16 cellular contexts compared by ENCODE assay signal in genomic region chr15:80396094-80396493, GRCh38. TPM values are rescaled to one million over a fixed set of nuclear protein-coding genes. Genes with fewer than 3 reads are reported as not detected.
DNase-seq lines count a peak whose midpoint lies in the region; ATAC-seq and TF ChIP-seq lines count a peak whose summit lies in the region.
"Had no signal": no experiment of that assay in that cellular context is flagged by ENCODE, and none has a peak within 500 bp of the region (broad histone marks: within the 10 kb centered on the region; RNA-seq: fewer than 3 reads in every experiment).

No MANE protein-coding gene starts in this region.

- H3K36me3 Mint-ChIP-seq in WTC11: no peaks in the 10 kb centered on the region
- H3K36me3 Mint-ChIP-seq: CD8-positive, alpha-beta memory T cell; IgD-negative memory B cell had no signal

- POLR2A ChIA-PET in WTC11 (lab: Charles Lee): no interaction called here
- POLR2A ChIA-PET in GM10248 (lab: Yijun Ruan, JAX): no interaction called here

- TF ChIP-seq CTCF in WTC11 (IDR thresholded peaks at IDR 0.05) (no peak), GM10248 (IDR thresholded peaks at IDR 0.05; ENCODE audit: control extremely low read depth, extremely low read depth, low read depth, missing control alignments) (no peak)

- in situ Hi-C loops in Caki2 (cut with HindIII; ENCODE audit: low pct_unique_long_range_greater_than_20kb, low sequenced_read_pairs): no loop called here

- CTCF ChIA-PET in WTC11 (lab: Charles Lee) (no interaction called here), GM10248 (lab: Yijun Ruan, JAX) (no interaction called here)

- H3K4me1 Mint-ChIP-seq in WTC11: peaks cover 22% of the 10 kb centered on the region
- H3K4me1 Mint-ChIP-seq: CD8-positive, alpha-beta memory T cell; IgD-negative memory B cell had no signal

- H3K27me3 Mint-ChIP-seq in WTC11 (ENCODE audit: low read depth): peaks cover 7% of the 10 kb centered on the region; the same call in 1 of the 2 replicates

- DNase-seq in Caki2 (ENCODE audit: low read depth) (peak; percentile 17), WTC11 (ENCODE audit: low spot score) (no peak), kidney glomerular epithelial cell (lab: John Stamatoyannopoulos, UW) (peak; percentile 9), renal cortical epithelial cell (ENCODE audit: low read depth) (peak; percentile 89), GM10248 (ENCODE audit: extremely low spot score) (no peak), islet precursor cell (no peak)
- DNase-seq: AML-193; Caco-2; CD8-positive, alpha-beta memory T cell; DMS53; GM23248; H9 had no signal

- no peak overlapping the region for H3K4me3 Mint-ChIP-seq in WTC11
- H3K4me3 Mint-ChIP-seq: CD8-positive, alpha-beta memory T cell; IgD-negative memory B cell had no signal

- no peak overlapping the region for H3K27ac Mint-ChIP-seq in WTC11
- H3K27ac Mint-ChIP-seq: CD8-positive, alpha-beta memory T cell; H9; IgD-negative memory B cell had no signal

- 0 out of 2 replicates have a peak, but pooled peaks have one; percentile 32 for ATAC-seq in WTC11
- no peak for ATAC-seq in HG02885 (IDR thresholded peaks at IDR 0.05; ENCODE audit: poor library complexity, unreplicated experiment)
- ATAC-seq: GM12878 had no signal

- H3K9me3 Mint-ChIP-seq in WTC11: peaks cover 3% of the 10 kb centered on the region
- H3K9me3 Mint-ChIP-seq: H9 had no signal

TF ChIP-seq in WTC11, 78 proteins besides CTCF, POLR2A, EP300 and RAD21 (continues in another document):
- TF ChIP-seq NR3C1 (CRISPR knock-in tag; conservative IDR thresholded peaks at IDR 0.05; ENCODE audit: low read depth): no peak
- TF ChIP-seq ZNF219 (CRISPR knock-in tag; IDR thresholded peaks at IDR 0.05; ENCODE audit: borderline replicate concordance): no peak
- TF ChIP-seq TP53 (CRISPR knock-in tag; IDR thresholded peaks at IDR 0.05): no peak
- no peak for TF ChIP-seq HMGXB4 (CRISPR knock-in tag; IDR thresholded peaks at IDR 0.05)
- no peak for TF ChIP-seq CBFB (CRISPR knock-in tag; IDR thresholded peaks at IDR 0.05; ENCODE audit: low read depth)
- no peak for TF ChIP-seq NFE2L1 (CRISPR knock-in tag; IDR thresholded peaks at IDR 0.05)
- no peak for TF ChIP-seq ZNF396 (CRISPR knock-in tag; IDR thresholded peaks at IDR 0.05; ENCODE audit: borderline replicate concordance)
- no peak for TF ChIP-seq E2F1 (CRISPR knock-in tag; IDR thresholded peaks at IDR 0.05)
- TF ChIP-seq ZNF425 (CRISPR knock-in tag; conservative IDR thresholded peaks at IDR 0.05): no peak
- TF ChIP-seq NFYB (CRISPR knock-in tag; conservative IDR thresholded peaks at IDR 0.05; ENCODE audit: low read depth): no peak
- no peak for TF ChIP-seq KAT7 (CRISPR knock-in tag; IDR thresholded peaks at IDR 0.05; ENCODE audit: borderline replicate concordance)
- no peak for TF ChIP-seq ZBTB21 (CRISPR knock-in tag; IDR thresholded peaks at IDR 0.05; ENCODE audit: borderline replicate concordance)
- TF ChIP-seq ZNF281 (CRISPR knock-in tag; IDR thresholded peaks at IDR 0.05): no peak
- no peak for TF ChIP-seq RORB (CRISPR knock-in tag; IDR thresholded peaks at IDR 0.05)
- TF ChIP-seq ERG (CRISPR knock-in tag; IDR thresholded peaks at IDR 0.05): no peak
- no peak for TF ChIP-seq JAZF1 (CRISPR knock-in tag; IDR thresholded peaks at IDR 0.05)

RNA-seq across cellular contexts. Expression of gene ARNT2, which starts 8.1 kb away (rescaled TPM):
- total RNA-seq in Caki2 (2014; rRNA removed; shearing (Covaris generic); ENCODE audit: low replicate concordance): 26.3 and 35.6 TPM in 2 replicates
- total RNA-seq in WTC11 (2021) (5.0 to 7.0 TPM (median 5.7 TPM) in 3 replicates), renal cortical epithelial cell (2.8 and 20.8 TPM in 2 replicates)
- total RNA-seq: GM12878, HT-29 had no signal

Comparison
In these comparisons a context has a peak if more than half of its experiments do, and no peak if none do; other contexts are left out.
1. DNase-seq: peak in Caki2 (single experiment), kidney glomerular epithelial cell (single experiment) and renal cortical epithelial cell (single experiment); none in WTC11 (single experiment), GM10248 (single experiment) and islet precursor cell (single experiment).